10 cellular contexts compared by ENCODE assay signal in the genomic region with DNA sequence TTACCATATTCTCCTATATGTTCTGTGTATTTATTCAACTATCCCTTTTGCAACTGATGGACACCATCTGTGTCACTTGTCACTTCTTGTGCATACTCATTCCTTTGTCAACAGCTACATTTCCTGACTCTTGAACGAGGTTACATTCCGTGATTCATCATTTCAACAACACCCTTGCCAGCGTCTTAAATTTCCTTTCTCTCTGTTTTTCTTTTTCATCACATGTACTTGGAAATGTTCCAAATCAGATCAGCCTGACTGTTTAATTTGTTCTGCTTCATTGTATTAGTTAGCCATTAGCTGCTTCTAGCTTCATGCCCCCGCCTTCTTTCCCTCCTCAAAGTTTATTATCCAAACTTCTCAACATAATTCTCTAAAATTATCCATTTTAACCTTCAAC.
DNase-seq lines count a peak whose midpoint lies in the region; ATAC-seq and TF ChIP-seq lines count a peak whose summit lies in the region.
"Had no signal": no experiment of that assay in that cellular context is flagged by ENCODE, and none has a peak within 500 bp of the region (broad histone marks: within the 10 kb centered on the region; RNA-seq: fewer than 3 reads in every experiment).

No MANE protein-coding gene starts in this region.

- no peak overlapping the region for H3K27ac Mint-ChIP-seq in glutamatergic neuron (ENCODE audit: unreplicated experiment)

- no peaks in the 10 kb centered on the region for H3K27me3 Mint-ChIP-seq in glutamatergic neuron (ENCODE audit: unreplicated experiment)

- no peaks in the 10 kb centered on the region for H3K9me3 Mint-ChIP-seq in glutamatergic neuron (ENCODE audit: unreplicated experiment)

- H3K4me3 ChIP-seq in choroid plexus epithelial cell (ENCODE audit: low read depth, low read length) = no peak overlapping the region

- H3K4me1 Mint-ChIP-seq in glutamatergic neuron (ENCODE audit: low read depth, unreplicated experiment) = peaks cover 4% of the 10 kb centered on the region

- no peak for TF ChIP-seq CTCF in choroid plexus epithelial cell (conservative IDR thresholded peaks at IDR 0.05; ENCODE audit: low read depth, low read length)
- no peak for TF ChIP-seq CTCF in glutamatergic neuron (IDR thresholded peaks at IDR 0.05; ENCODE audit: partially characterized antibody, unreplicated experiment)

- H3K4me3 Mint-ChIP-seq in glutamatergic neuron (ENCODE audit: unreplicated experiment) = no peak overlapping the region

- ATAC-seq in GM18498 (IDR thresholded peaks at IDR 0.05; ENCODE audit: unreplicated experiment) = no peak
- ATAC-seq: sciatic nerve had no signal

- DNase-seq in GM04504 (ENCODE audit: low read depth) (peak; percentile 43), NCI-H345 (lab: John Stamatoyannopoulos, UW) (peak; percentile 27), choroid plexus epithelial cell (ENCODE audit: low read depth) (peak; percentile 88), non-pigmented ciliary epithelial cell (ENCODE audit: low read depth) (peak; percentile 75), glutamatergic neuron (no peak), GDM1 (lab: John Stamatoyannopoulos, UW) (no peak)
- DNase-seq: effector CD8-positive, alpha-beta T cell; NK-92 treated with Interleukin-12 subunit alpha and Interleukin-12 subunit beta, amount 100 ng/mL, for 24 hours had no signal

- H3K36me3 Mint-ChIP-seq in glutamatergic neuron (ENCODE audit: unreplicated experiment) = no peaks in the 10 kb centered on the region

Comparison
In these comparisons a context has a peak if more than half of its experiments do, and no peak if none do; other contexts are left out.
1. DNase-seq: peak in GM04504 (single experiment), NCI-H345 (single experiment), choroid plexus epithelial cell (single experiment) and non-pigmented ciliary epithelial cell (single experiment); none in glutamatergic neuron (single experiment) and GDM1 (single experiment).